ENCODE assay signal across 12 cellular contexts in the genomic region with DNA sequence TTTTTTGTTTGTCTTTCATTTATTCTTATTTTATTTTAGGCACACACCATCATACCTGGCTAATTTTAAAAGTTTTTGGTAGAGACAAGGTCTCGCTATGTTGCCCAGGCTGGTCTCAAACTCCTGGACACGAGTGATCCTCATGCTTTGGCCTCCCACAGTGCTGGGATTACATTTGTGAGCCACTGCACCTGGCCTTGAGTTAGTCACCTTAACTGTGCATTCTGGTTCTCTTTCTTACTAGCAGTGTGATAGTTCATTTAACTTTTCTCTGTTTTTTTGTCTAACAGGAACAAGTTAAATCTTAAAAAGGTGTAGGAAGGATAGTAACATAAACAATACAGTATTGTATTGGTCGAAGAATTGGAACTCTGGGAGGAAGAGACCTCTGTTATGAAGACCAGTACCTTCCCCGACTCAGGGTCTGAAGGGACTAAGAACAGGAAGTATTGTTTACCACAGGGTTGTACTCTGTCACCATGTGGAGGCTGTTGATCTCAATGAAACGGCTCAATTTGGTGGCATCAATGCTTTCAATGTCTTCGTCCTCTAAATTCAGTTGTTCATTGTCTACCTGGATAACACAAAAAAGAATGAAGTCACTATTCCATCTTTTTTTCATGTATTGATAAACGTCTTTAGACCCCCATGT. TPM values are rescaled to one million over a fixed set of nuclear protein-coding genes. Genes with fewer than 3 reads are reported as not detected.
A peak's percentile ranks its signal among the peaks of the same experiment; 100 is the strongest.
DNase-seq lines count a peak whose midpoint lies in the region; ATAC-seq, FAIRE-seq and TF ChIP-seq lines count a peak whose summit lies in the region.
"Had no signal": no experiment of that assay in that cellular context is flagged by ENCODE, and none has a peak within 500 bp of the region (broad histone marks: within the 10 kb centered on the region; RNA-seq: fewer than 3 reads in every experiment).

No MANE protein-coding gene starts in this region.

- TF ChIP-seq POLR2A in GM12892 (IDR thresholded peaks at IDR 0.05; ENCODE audit: low read depth, low read length) (no peak), GM12878 (IDR thresholded peaks at IDR 0.05; ENCODE audit: low read depth, low read length) (no peak)

- no peak overlapping the region for H3K9ac ChIP-seq in GM12878 (ENCODE audit: control insufficient read depth, insufficient read depth, low read length)

- H3K4me3 Mint-ChIP-seq in MCF 10A (ENCODE audit: unreplicated experiment): no peak overlapping the region

- DNase-seq in GM12892 (ENCODE audit: insufficient read length): no peak
- peak; percentile 44 for DNase-seq in KBM-7
- no peak for DNase-seq in GM12878 (ENCODE audit: low read depth, low spot score)
- no peak for DNase-seq in DMS 273 treated with DMSO at 0.1 percent for 48 hours (lab: John Stamatoyannopoulos, UW)
- DNase-seq in NCI-H774 (lab: John Stamatoyannopoulos, UW): no peak
- no peak for DNase-seq in MCF 10A (ENCODE audit: unreplicated experiment)
- DNase-seq: NCI-H1417 treated with DMSO at 0.1 percent for 48 hours had no signal

- no peaks in the 10 kb centered on the region for H3K27me3 Mint-ChIP-seq in MCF 10A (ENCODE audit: insufficient read depth, unreplicated experiment)

- H3K4me2 ChIP-seq in GM12878 (ENCODE audit: control insufficient read depth, insufficient read depth): no peak overlapping the region

- no peak overlapping the region for H3K4me3 ChIP-seq in GM12878

- ATAC-seq in GM21447 (IDR thresholded peaks at IDR 0.05; ENCODE audit: unreplicated experiment) (peak; percentile 74), GM12878 (peak; percentile 26; the same call in 1 of the 3 replicates), GM18519 (IDR thresholded peaks at IDR 0.05; ENCODE audit: low FRiP score, unreplicated experiment) (no peak)

- 0 out of 4 replicates have a peak, but pooled peaks cover 0 to 5% of the 10 kb centered on the region in 2 experiments for H3K36me3 ChIP-seq in GM12878 (ENCODE audit: control insufficient read depth in 2 of 2, insufficient read depth in 2 of 2, low read length in 1 of 2)

- in situ Hi-C loops in KBM-7 (cut with MboI; ENCODE audit: low pct_unique_long_range_greater_than_20kb, low sequenced_read_pairs): no loop called here
- in situ Hi-C loops in GM12878 (cut with MboI): no loop called here

- no peaks in the 10 kb centered on the region for H3K4me1 ChIP-seq in GM12878 (ENCODE audit: control insufficient read depth, insufficient read depth, low read length)

- SMC1A ChIA-PET in GM12878 (lab: Charles Lee; ENCODE audit: uncharacterized antibody, unreplicated experiment): interaction anchor here (0.7 to 2.0 kb wide), 6 partner anchors 8 to 990 kb away, joined by 3 to 7 read pairs (median 3); a partner anchor contains a TSS

- POLR2A ChIA-PET in GM12878 (lab: Charles Lee): no interaction called here
- POLR2A ChIA-PET in MCF 10A (lab: Yijun Ruan, JAX): interaction anchor here (0.6 kb wide), 1 partner anchor 125 kb away, joined by 3 read pairs; no protein-coding TSS in a partner anchor

- no peak for TF ChIP-seq EP300 in GM12878 (IDR thresholded peaks at IDR 0.05; ENCODE audit: borderline replicate concordance in 1 of 2, control insufficient read depth in 1 of 2, low read depth in 2 of 2, low read length in 2 of 2)

- WGBS in GM12878 (ENCODE audit: insufficient coverage, insufficient replicate concordance, low lambda C conversion rate, missing lambda C conversion rate): 47% methylated on average over 7 of the region's 7 CpGs

- peak; percentile 27 for FAIRE-seq in GM12892 (lab: Jason Lieb, UNC)
- no peak for FAIRE-seq in GM12878 (lab: Jason Lieb, UNC)
- FAIRE-seq: keratinocyte had no signal

- H3K79me2 ChIP-seq in GM12878 (ENCODE audit: control insufficient read depth, insufficient read depth, low read length): no peaks in the 10 kb centered on the region

- no peak overlapping the region for H3K27ac Mint-ChIP-seq in MCF 10A (ENCODE audit: low read depth, unreplicated experiment)

- H3K27ac ChIP-seq in GM12878 (ENCODE audit: control insufficient read depth, insufficient read depth): no peak overlapping the region

- RAD21 ChIA-PET in GM12878 (lab: Charles Lee; ENCODE audit: unreplicated experiment): no interaction called here

- TF ChIP-seq RAD21 in GM12878 (IDR thresholded peaks at IDR 0.05; ENCODE audit: insufficient read depth, low read depth, low read length): no peak

- no peak overlapping the region for H2AFZ ChIP-seq in GM12878 (ENCODE audit: control insufficient read depth, low read depth, low read length)

- no peaks in the 10 kb centered on the region for H3K4me1 Mint-ChIP-seq in MCF 10A (ENCODE audit: insufficient read depth, unreplicated experiment)

- no peaks in the 10 kb centered on the region for H4K20me1 ChIP-seq in GM12878 (ENCODE audit: control insufficient read depth, insufficient read depth)

- TF ChIP-seq CTCF in GM12878 (IDR thresholded peaks at IDR 0.05 in 2 of 3, conservative IDR thresholded peaks at IDR 0.05 in 1 of 3; ENCODE audit: control insufficient read depth in 2 of 3, extremely low read depth in 1 of 3, insufficient read depth in 1 of 3, low read depth in 3 of 3, low read length in 3 of 3) (no peak), MCF 10A (IDR thresholded peaks at IDR 0.05; ENCODE audit: unreplicated experiment) (no peak)

- intact Hi-C loops in GM12878 (cut with micrococcal nuclease; ENCODE audit: unreplicated experiment): no loop called here
- intact Hi-C loops in MCF 10A (cut with micrococcal nuclease): no loop called here

- no peaks in the 10 kb centered on the region for H3K27me3 ChIP-seq in GM12878 (replicated peaks in 1 of 2; ENCODE audit: control insufficient read depth in 2 of 2, insufficient read depth in 2 of 2, low read length in 1 of 2)

- CTCF ChIA-PET in GM12878 (lab: Yijun Ruan, JAX) (interaction anchor here (1.0 to 1.3 kb wide), 3 partner anchors 8 to 75 kb away, joined by 3 read pairs; no protein-coding TSS in a partner anchor), MCF 10A (lab: Yijun Ruan, JAX) (interaction anchor here (0.7 to 0.9 kb wide), 2 partner anchors 10 to 73 kb away, joined by 3 read pairs; no protein-coding TSS in a partner anchor)

- BruUV-seq in GM12878 (replicated peaks; lab: Mats Ljungman, UMichigan) (no TSS peak), MCF 10A (replicated peaks; lab: Mats Ljungman, UMichigan) (no TSS peak)

- no peaks in the 10 kb centered on the region for H3K9me3 ChIP-seq in GM12878 (replicated peaks; ENCODE audit: control insufficient read depth, insufficient read depth, low read length)

- no peaks in the 10 kb centered on the region for H3K36me3 Mint-ChIP-seq in MCF 10A (ENCODE audit: insufficient read depth, unreplicated experiment)

- no peaks in the 10 kb centered on the region for H3K9me3 Mint-ChIP-seq in MCF 10A (ENCODE audit: unreplicated experiment)

RNA-seq across cellular contexts. Expression of a gene that starts 17.7 kb away (rescaled TPM):
- 0.91 TPM for polyA plus RNA-seq in GM12892 (2012; ENCODE audit: missing spikeins)
- 6.5 and 6.7 TPM in 2 replicates for total RNA-seq in GM12878 (2013; cell fraction: nucleolus; rRNA removed)
- 1.0 and 1.6 TPM in 2 replicates for total RNA-seq in GM12878 (2014; rRNA removed)
- total RNA-seq in GM12878 (2014; rRNA removed; fragmentation: Illumina TruSeq; extraction: Trizol): 1.5 and 1.8 TPM in 2 replicates
- 0.93 and 1.1 TPM in 2 replicates for total RNA-seq in GM12878 (2021)
- polyA plus RNA-seq in GM12878 (2011; ENCODE audit: low read depth): 0.96 TPM
- 2.0 and 2.1 TPM in 2 replicates for polyA plus RNA-seq in GM12878 (2011; rRNA removed)
- 0.55 and 0.64 TPM in 2 replicates for polyA plus RNA-seq in GM12878 (2011; cell fraction: cytosol; rRNA removed)
- 2.3 and 2.5 TPM in 2 replicates for polyA plus RNA-seq in GM12878 (2011; cell fraction: nucleus; rRNA removed)
- 1.1 and 1.4 TPM in 2 replicates for polyA plus RNA-seq in GM12878 (2012)
- polyA plus RNA-seq in GM12878 (2014; fragmentation: Illumina TruSeq; extraction: Trizol): 1.5 and 2.4 TPM in 2 replicates
- polyA plus RNA-seq in GM12878 (2014; fragmentation: Nextera tagmentation; extraction: Ambion mirVana): 1 to 10 TPM in 1 of 2 experiments, under 1 TPM in 1; 0.91 to 1.3 TPM
- 0.90 and 1.5 TPM in 2 replicates for polyA plus RNA-seq in GM12878 (2014; rRNA removed)
- polyA plus RNA-seq in GM12878 (2016; fragmentation: Nextera tagmentation; extraction: Ambion mirVana): 1 to 10 TPM in 1 of 2 experiments, under 1 TPM in 1; 0.95 to 1.7 TPM
- 2.0 and 2.4 TPM in 2 replicates for polyA minus RNA-seq in GM12878 (2011; rRNA and poly(A)+ RNA removed)
- polyA minus RNA-seq in GM12878 (2011; cell fraction: cytosol; rRNA and poly(A)+ RNA removed): not detected in 2 replicates
- polyA minus RNA-seq in GM12878 (2011; cell fraction: nucleus; rRNA and poly(A)+ RNA removed): 3.3 and 7.4 TPM in 2 replicates
- not detected in 2 replicates for total RNA-seq in MCF 10A (2022)
- polyA plus RNA-seq: neural cell had no signal

RNA-seq across cellular contexts. Expression of a gene that starts 34.9 kb away (rescaled TPM):
- not detected for polyA plus RNA-seq in GM12892 (2012; ENCODE audit: missing spikeins)
- not detected in 2 replicates for total RNA-seq in GM12878 (2013; cell fraction: nucleolus; rRNA removed)
- total RNA-seq in GM12878 (2014; rRNA removed) (not detected in 2 replicates), GM12878 (2014; rRNA removed; fragmentation: Illumina TruSeq; extraction: Trizol) (not detected in 2 replicates), GM12878 (2021) (0.58 and 1.2 TPM in 2 replicates), MCF 10A (2022) (1.3 and 4.8 TPM in 2 replicates)
- not detected for polyA plus RNA-seq in GM12878 (2011; ENCODE audit: low read depth)
- polyA plus RNA-seq in GM12878 (2011; rRNA removed) (not detected in 2 replicates), GM12878 (2014; fragmentation: Illumina TruSeq; extraction: Trizol) (not detected in 2 replicates), GM12878 (2014; fragmentation: Nextera tagmentation; extraction: Ambion mirVana) (not detected), GM12878 (2014; rRNA removed) (not detected in 2 replicates), GM12878 (2016; fragmentation: Nextera tagmentation; extraction: Ambion mirVana) (under 1 TPM in 1 of 2 experiments, not detected in 1; 0.21 TPM)
- not detected in 2 replicates for polyA plus RNA-seq in GM12878 (2011; cell fraction: cytosol; rRNA removed)
- 0.07 TPM in 1 of 2 replicates, not detected in the other for polyA plus RNA-seq in GM12878 (2011; cell fraction: nucleus; rRNA removed)
- polyA plus RNA-seq in GM12878 (2012): not detected in 2 replicates
- not detected in 2 replicates for polyA minus RNA-seq in GM12878 (2011; rRNA and poly(A)+ RNA removed)
- polyA minus RNA-seq in GM12878 (2011; cell fraction: cytosol; rRNA and poly(A)+ RNA removed): not detected in 2 replicates
- not detected in 2 replicates for polyA minus RNA-seq in GM12878 (2011; cell fraction: nucleus; rRNA and poly(A)+ RNA removed)
- total RNA-seq: T-helper 2 cell treated with Interferon-gamma antibody and Interleukin-4, amounts not matched to agents 100 ng/mL and 5 ng/mL, for 36 hours had no signal

RNA-seq across cellular contexts. Expression of a gene that starts 40.8 kb away (rescaled TPM):
- 970 TPM for polyA plus RNA-seq in GM12892 (2012; ENCODE audit: missing spikeins)
- 164 and 166 TPM in 2 replicates for total RNA-seq in GM12878 (2013; cell fraction: nucleolus; rRNA removed)
- total RNA-seq in GM12878 (2014; rRNA removed) (916 and 989 TPM in 2 replicates), GM12878 (2014; rRNA removed; fragmentation: Illumina TruSeq; extraction: Trizol) (1,126 and 1,183 TPM in 2 replicates), GM12878 (2021) (793 and 796 TPM in 2 replicates), MCF 10A (2022) (2.3 and 7.7 TPM in 2 replicates)
- polyA plus RNA-seq in GM12878 (2011; ENCODE audit: low read depth): 886 TPM
- polyA plus RNA-seq in GM12878 (2011; rRNA removed) (1,451 and 1,700 TPM in 2 replicates), GM12878 (2014; fragmentation: Illumina TruSeq; extraction: Trizol) (2,158 and 2,397 TPM in 2 replicates), GM12878 (2014; fragmentation: Nextera tagmentation; extraction: Ambion mirVana) (1,000 to 10,000 TPM; 2,339 to 2,849 TPM), GM12878 (2014; rRNA removed) (954 and 1,483 TPM in 2 replicates), GM12878 (2016; fragmentation: Nextera tagmentation; extraction: Ambion mirVana) (1,000 to 10,000 TPM; 1,165 to 1,209 TPM)
- polyA plus RNA-seq in GM12878 (2011; cell fraction: cytosol; rRNA removed): 1,936 and 2,352 TPM in 2 replicates
- 633 and 740 TPM in 2 replicates for polyA plus RNA-seq in GM12878 (2011; cell fraction: nucleus; rRNA removed)
- 908 and 964 TPM in 2 replicates for polyA plus RNA-seq in GM12878 (2012)
- polyA minus RNA-seq in GM12878 (2011; rRNA and poly(A)+ RNA removed): 1,338 and 1,379 TPM in 2 replicates
- polyA minus RNA-seq in GM12878 (2011; cell fraction: cytosol; rRNA and poly(A)+ RNA removed): 231 and 269 TPM in 2 replicates
- polyA minus RNA-seq in GM12878 (2011; cell fraction: nucleus; rRNA and poly(A)+ RNA removed): 159 and 240 TPM in 2 replicates

RNA-seq across cellular contexts. Expression of a gene that starts 52.2 kb away (rescaled TPM):
- polyA plus RNA-seq in GM12892 (2012; ENCODE audit: missing spikeins): not detected
- total RNA-seq in GM12878 (2013; cell fraction: nucleolus; rRNA removed): not detected in 2 replicates
- total RNA-seq in GM12878 (2014; rRNA removed): 0.33 TPM in 1 of 2 replicates, not detected in the other
- total RNA-seq in GM12878 (2014; rRNA removed; fragmentation: Illumina TruSeq; extraction: Trizol): not detected in 2 replicates
- not detected in 2 replicates for total RNA-seq in GM12878 (2021)
- polyA plus RNA-seq in GM12878 (2011; ENCODE audit: low read depth): not detected
- 0.16 and 0.29 TPM in 2 replicates for polyA plus RNA-seq in GM12878 (2011; rRNA removed)
- not detected in 2 replicates for polyA plus RNA-seq in GM12878 (2011; cell fraction: cytosol; rRNA removed)
- polyA plus RNA-seq in GM12878 (2011; cell fraction: nucleus; rRNA removed): 0.20 and 0.34 TPM in 2 replicates
- polyA plus RNA-seq in GM12878 (2012): not detected in 2 replicates
- polyA plus RNA-seq in GM12878 (2014; fragmentation: Illumina TruSeq; extraction: Trizol): not detected in 2 replicates
- not detected for polyA plus RNA-seq in GM12878 (2014; fragmentation: Nextera tagmentation; extraction: Ambion mirVana)
- polyA plus RNA-seq in GM12878 (2014; rRNA removed): not detected in 2 replicates
- polyA plus RNA-seq in GM12878 (2016; fragmentation: Nextera tagmentation; extraction: Ambion mirVana): not detected
- polyA minus RNA-seq in GM12878 (2011; rRNA and poly(A)+ RNA removed): not detected in 2 replicates
- polyA minus RNA-seq in GM12878 (2011; cell fraction: cytosol; rRNA and poly(A)+ RNA removed): not detected in 2 replicates
- not detected in 2 replicates for polyA minus RNA-seq in GM12878 (2011; cell fraction: nucleus; rRNA and poly(A)+ RNA removed)
- total RNA-seq in MCF 10A (2022): not detected in 2 replicates
- total RNA-seq: T-helper 2 cell treated with Interferon-gamma antibody and Interleukin-4, amounts not matched to agents 100 ng/mL and 5 ng/mL, for 36 hours had no signal
- polyA plus RNA-seq: keratinocyte, neural cell had no signal

Comparison
In these comparisons a context has a peak if more than half of its experiments do, and no peak if none do; other contexts are left out.
1. RNA of a gene that starts 40.8 kb away (total RNA-seq): 164 to 1,183 TPM in GM12878; 2.3 to 7.7 TPM in MCF 10A; every median in the first group is over 10 times any median in the second.